31 cellular contexts compared by ENCODE assay signal in genomic region chr14:26835949-26836570, GRCh38.
DNase-seq lines count a peak whose midpoint lies in the region; ATAC-seq, FAIRE-seq and TF ChIP-seq lines count a peak whose summit lies in the region.
"Had no signal": no experiment of that assay in that cellular context is flagged by ENCODE, and none has a peak within 500 bp of the region (broad histone marks: within the 10 kb centered on the region; RNA-seq: fewer than 3 reads in every experiment).

No MANE protein-coding gene starts in this region.

- 49 to 59% methylated on average over 4 of the region's 4 CpGs for WGBS in heart right ventricle, 2 donors
- WGBS in pancreas, 2 donors = 42 to 49% methylated on average over 4 of the region's 4 CpGs

- H3K4me1 ChIP-seq in heart right ventricle (peaks cover 0 to 4% (median 0%) of the 10 kb centered on the region in 9 donors), pancreas (peaks cover 0 to 4% (median under 1%) of the 10 kb centered on the region in 3 donors)
- H3K4me1 ChIP-seq: SJCRH30 had no signal

- H3K27me3 ChIP-seq in heart right ventricle (no peaks in the 10 kb centered on the region), pancreas (no peaks in the 10 kb centered on the region)
- H3K27me3 ChIP-seq: SJCRH30 had no signal

- TF ChIP-seq CTCF in heart right ventricle (IDR thresholded peaks at IDR 0.05) = no peak
- no peak for TF ChIP-seq CTCF in pancreas (IDR thresholded peaks at IDR 0.05)
- no peak for TF ChIP-seq CTCF in RWPE1 (conservative IDR thresholded peaks at IDR 0.05; ENCODE audit: low read depth)

- H3K4me3 ChIP-seq in heart right ventricle (no peak overlapping the region), pancreas (peak overlapping the region in 1 of 4 donors; percentile 8)
- H3K4me3 ChIP-seq: SJCRH30 had no signal

- CTCF ChIA-PET in RWPE1 (lab: Yijun Ruan, JAX) = no interaction called here

- POLR2A ChIA-PET in RWPE1 (lab: Yijun Ruan, JAX; ENCODE audit: low non-redundant PET) = no interaction called here

- DNase-seq in Right ventricle myocardium superior (no peak), heart right ventricle (no peak), inferior parietal cortex (ENCODE audit: extremely low spot score) (peak; percentile 23), pancreas (no peak), RWPE1 (ENCODE audit: low spot score) (no peak), T1000 (lab: John Stamatoyannopoulos, UW) (no peak)
- DNase-seq: Calu3; CD8-positive, alpha-beta memory T cell; DMS79 treated with DMSO at 0.1 percent for 48 hours; GF-D8; Kasumi-1; NCI-H1092 treated with DMSO at 0.1 percent for 48 hours; NCI-H1436; NCI-H187; NCI-H2081 treated with DMSO at 0.1 percent for 48 hours; NCI-H2171; NCI-H226; NCI-H510A; NCI-H69; OCI-M1; SJCRH30 had no signal

- H3K27ac ChIP-seq in heart right ventricle (no peak overlapping the region), pancreas (no peak overlapping the region), RWPE1 (no peak overlapping the region)
- H3K27ac ChIP-seq: 22Rv1, C4-2B, SJCRH30 had no signal

- no peak for FAIRE-seq in pancreas (lab: Jason Lieb, UNC)
- FAIRE-seq: GM12892, H1, HepG2, RCC 7860 had no signal

- intact Hi-C loops in Right ventricle myocardium superior (cut with DNase I) (no loop called here), heart right ventricle (cut with DNase I) (no loop called here), pancreas (cut with DNase I) (no loop called here)

- H3K9me3 ChIP-seq in heart right ventricle = no peaks in the 10 kb centered on the region
- no peaks in the 10 kb centered on the region for H3K9me3 ChIP-seq in pancreas
- H3K9me3 ChIP-seq: SJCRH30 had no signal

- H3K36me3 ChIP-seq in heart right ventricle (no peaks in the 10 kb centered on the region), pancreas (no peaks in the 10 kb centered on the region)
- H3K36me3 ChIP-seq: SJCRH30 had no signal

- peak; percentile 34 for ATAC-seq in Right ventricle myocardium superior (ENCODE audit: poor library complexity)
- no peak for ATAC-seq in heart right ventricle
- ATAC-seq in pancreas = peak in 3 of 4 donors; percentile 22 to 54 (median 32)
- no peak for ATAC-seq in GM18909 (IDR thresholded peaks at IDR 0.05; ENCODE audit: poor library complexity, unreplicated experiment)
- no peak for ATAC-seq in HG02885 (IDR thresholded peaks at IDR 0.05; ENCODE audit: poor library complexity, unreplicated experiment)
- ATAC-seq: HCT116, HepG2, SK-N-SH treated with all-trans-retinoic acid at 6 μM for 48 hours had no signal

Comparison
In these comparisons a context has a peak if more than half of its experiments do, and no peak if none do; other contexts are left out.
1. ATAC-seq: peak in Right ventricle myocardium superior (single experiment) and pancreas (3 of 4); none in heart right ventricle (0 of 8), GM18909 (single experiment) and HG02885 (single experiment).